In genomic region chr3:72973031-72973723, GRCh38 we compare ENCODE assay signal across 14 cellular contexts. TPM values are rescaled to one million over a fixed set of nuclear protein-coding genes. Genes with fewer than 3 reads are reported as not detected.
DNase-seq lines count a peak whose midpoint lies in the region; ATAC-seq, FAIRE-seq and TF ChIP-seq lines count a peak whose summit lies in the region.
"Had no signal": no experiment of that assay in that cellular context is flagged by ENCODE, and none has a peak within 500 bp of the region (broad histone marks: within the 10 kb centered on the region; RNA-seq: fewer than 3 reads in every experiment).

No MANE protein-coding gene starts in this region.

- no peaks in the 10 kb centered on the region for H3K9me3 Mint-ChIP-seq in effector memory CD8-positive, alpha-beta T cell

- no peaks in the 10 kb centered on the region for H3K79me2 ChIP-seq in PC-3 (ENCODE audit: low read length)

- no peak for TF ChIP-seq CTCF in PC-3 (conservative IDR thresholded peaks at IDR 0.05; ENCODE audit: low read depth, low read length)

- no peaks in the 10 kb centered on the region for H3K27me3 ChIP-seq in PC-3 (ENCODE audit: low read length)
- peaks cover 0 to 7% (median 0%) of the 10 kb centered on the region in 3 experiments for H3K27me3 ChIP-seq in neuronal stem cell (ENCODE audit: control insufficient read depth in 3 of 3, insufficient read depth in 3 of 3, low read depth in 1 of 3, low read length in 3 of 3)

- no peak overlapping the region for H2AK5ac ChIP-seq in neuronal stem cell (ENCODE audit: low read depth, low read length)

- H4K20me1 ChIP-seq in PC-3 (ENCODE audit: low read length), result no peaks in the 10 kb centered on the region

- H3K9ac ChIP-seq in PC-3 (ENCODE audit: low read length) (no peak overlapping the region), neuronal stem cell (ENCODE audit: low read depth, low read length, poor library complexity) (no peak overlapping the region)

- H3K4me1 ChIP-seq in PC-3 (ENCODE audit: insufficient read depth, low read length) (no peaks in the 10 kb centered on the region), neuronal stem cell (ENCODE audit: control insufficient read depth in 2 of 2, insufficient read depth in 1 of 2, low read depth in 1 of 2, low read length in 2 of 2) (peaks cover 0 to 5% of the 10 kb centered on the region in 2 donors)

- no CpG with 5 or more reads among the region's 7 CpGs for WGBS in neuronal stem cell (ENCODE audit: extremely low coverage in 2 of 2, insufficient read length in 2 of 2, insufficient replicate concordance in 1 of 2), 2 donors

- H3K79me1 ChIP-seq in neuronal stem cell (ENCODE audit: low read depth, low read length), result no peaks in the 10 kb centered on the region

- no peak overlapping the region for H2BK120ac ChIP-seq in neuronal stem cell (ENCODE audit: low read depth, low read length)

- H2BK15ac ChIP-seq in neuronal stem cell (ENCODE audit: low read length), result peak overlapping the region; percentile 58

- no peak overlapping the region for H3K14ac ChIP-seq in neuronal stem cell (ENCODE audit: low read length)

- intact Hi-C loops in PC-3 (cut with micrococcal nuclease) (no loop called here), posterior cingulate gyrus (cut with DNase I) (no loop called here)

- H3K4me3 ChIP-seq in PC-3 (ENCODE audit: low read length) (no peak overlapping the region), neuronal stem cell (ENCODE audit: low read length in 2 of 2) (no peak overlapping the region)

- H3K18ac ChIP-seq in neuronal stem cell (ENCODE audit: low read length), result no peak overlapping the region

- no peak overlapping the region for H4K91ac ChIP-seq in neuronal stem cell (ENCODE audit: low read depth, low read length, poor library complexity)

- H3K27ac ChIP-seq in PC-3 (ENCODE audit: low read length) (no peak overlapping the region), neuronal stem cell (replicated peaks; ENCODE audit: low read length) (no peak overlapping the region)
- H3K27ac ChIP-seq: VCaP had no signal

- no peaks in the 10 kb centered on the region for H3K9me2 ChIP-seq in PC-3 (replicated peaks; ENCODE audit: low read length)

- peaks cover 0 to 3% of the 10 kb centered on the region in 2 donors for H3K4me1 Mint-ChIP-seq in effector memory CD8-positive, alpha-beta T cell (ENCODE audit: low read depth in 2 of 2)

- H2BK12ac ChIP-seq in neuronal stem cell (ENCODE audit: low read length), result no peak overlapping the region

- H3K36me3 ChIP-seq in PC-3 (ENCODE audit: low read depth, low read length), result no peaks in the 10 kb centered on the region
- no peaks in the 10 kb centered on the region for H3K36me3 ChIP-seq in neuronal stem cell (replicated peaks in 1 of 2; ENCODE audit: control insufficient read depth in 2 of 2, insufficient read depth in 2 of 2, low read length in 2 of 2)

- DNase-seq in EL (peak; percentile 18), PC-3 (no peak), glomerular visceral epithelial cell (ENCODE audit: extremely low spot score) (peak; percentile 83), neuronal stem cell (ENCODE audit: low spot score) (no peak), HTR-8/SVneo (ENCODE audit: insufficient read length, low spot score) (no peak), germinal center (ENCODE audit: low spot score) (no peak), posterior cingulate gyrus (no peak)
- DNase-seq in effector memory CD8-positive, alpha-beta T cell, result no peak
- DNase-seq: cerebellar nuclear complex, DMS153, NCI-H1105 treated with DMSO at 0.1 percent for 48 hours, NCI-H345 had no signal

- FAIRE-seq in HTR-8/SVneo (lab: Jason Lieb, UNC), result no peak

- H3K27ac Mint-ChIP-seq in effector memory CD8-positive, alpha-beta T cell, result no peak overlapping the region
- H3K27ac Mint-ChIP-seq: activated naive CD8-positive, alpha-beta T cell had no signal

- ATAC-seq in PC-3, result no peak
- ATAC-seq in effector memory CD8-positive, alpha-beta T cell (replicated peaks), result no peak

- BruUV-seq in PC-3 (replicated peaks; lab: Mats Ljungman, UMichigan), result no TSS peak

- POLR2A ChIA-PET in PC-3 (lab: Charles Lee; ENCODE audit: unreplicated experiment), result no interaction called here

- no peak overlapping the region for H4K8ac ChIP-seq in neuronal stem cell (ENCODE audit: low read depth, low read length)

- H3K9me3 ChIP-seq in PC-3 (ENCODE audit: low read length), result no peaks in the 10 kb centered on the region
- no peaks in the 10 kb centered on the region for H3K9me3 ChIP-seq in neuronal stem cell (replicated peaks in 1 of 2; ENCODE audit: control insufficient read depth in 2 of 2, insufficient read depth in 1 of 2, low read depth in 1 of 2, low read length in 2 of 2)

- H3K23ac ChIP-seq in neuronal stem cell (ENCODE audit: low read depth, low read length, poor library complexity), result no peak overlapping the region

- no peaks in the 10 kb centered on the region for H3F3A ChIP-seq in PC-3 (ENCODE audit: low read length, unreplicated experiment)

- CTCF ChIA-PET in PC-3 (lab: Charles Lee), result no interaction called here

- H2AFZ ChIP-seq in PC-3 (ENCODE audit: low read length), result 0 out of 2 replicates have a peak overlapping the region, but pooled peaks have one; percentile 23
- H2AFZ ChIP-seq in neuronal stem cell (ENCODE audit: low read length), result no peak overlapping the region

- no peak overlapping the region for H3K4me2 ChIP-seq in PC-3 (ENCODE audit: low read length)
- no peak overlapping the region for H3K4me2 ChIP-seq in neuronal stem cell (ENCODE audit: insufficient read depth, low read length, poor library complexity, severe bottlenecking)

- no peak overlapping the region for H3K4ac ChIP-seq in neuronal stem cell (ENCODE audit: low read length)

- no peaks in the 10 kb centered on the region for H3K36me3 Mint-ChIP-seq in effector memory CD8-positive, alpha-beta T cell (ENCODE audit: insufficient read depth)
- H3K36me3 Mint-ChIP-seq: activated naive CD8-positive, alpha-beta T cell had no signal

- no peak overlapping the region for H2BK5ac ChIP-seq in neuronal stem cell (ENCODE audit: low read length)

- H3K4me3 Mint-ChIP-seq in effector memory CD8-positive, alpha-beta T cell, result no peak overlapping the region
- H3K4me3 Mint-ChIP-seq: activated naive CD8-positive, alpha-beta T cell had no signal

- peaks cover 0 to 6% of the 10 kb centered on the region in 2 donors for H3K27me3 Mint-ChIP-seq in effector memory CD8-positive, alpha-beta T cell
- H3K27me3 Mint-ChIP-seq: activated naive CD8-positive, alpha-beta T cell had no signal

RNA-seq across cellular contexts. Expression of gene PPP4R2, which starts 23.4 kb away (rescaled TPM):
- 40.5 and 62.7 TPM in 2 replicates for total RNA-seq in PC-3 (2014; rRNA removed)
- polyA plus RNA-seq in neuronal stem cell (2013, experiment 1 of 2), result 45.4 TPM
- polyA plus RNA-seq in neuronal stem cell (2013, experiment 2 of 2), result 46.2 TPM

Comparison
In these comparisons a context has a peak if more than half of its experiments do, and no peak if none do; other contexts are left out.
1. DNase-seq: peak in EL (single experiment) and glomerular visceral epithelial cell (single experiment); none in PC-3 (single experiment), neuronal stem cell (single experiment), effector memory CD8-positive, alpha-beta T cell (0 of 3), HTR-8/SVneo (single experiment), germinal center (single experiment) and posterior cingulate gyrus (0 of 10).